Comparison of ENCODE assay signal across 17 cellular contexts in genomic region chr6:168428052-168428829, GRCh38. TPM values are rescaled to one million over a fixed set of nuclear protein-coding genes. Genes with fewer than 3 reads are reported as not detected.
"Had no signal": no experiment of that assay in that cellular context is flagged by ENCODE, and none has a peak within 500 bp of the region (broad histone marks: within the 10 kb centered on the region; RNA-seq: fewer than 3 reads in every experiment).

No MANE protein-coding gene starts in this region.

- H3K36me3 ChIP-seq: sigmoid colon had no signal

- H3K36me3 Mint-ChIP-seq: natural killer cell had no signal

- H3K27me3 ChIP-seq: sigmoid colon had no signal

- H3K4me1 Mint-ChIP-seq: activated T-helper 17 cell treated with anti-CD3 and anti-CD28 coated beads, Interleukin-2, amount 50 U/mL, for 72 hours; natural killer cell had no signal

- H3K4me3 ChIP-seq: coronary artery, psoas muscle, sigmoid colon had no signal

- DNase-seq: activated CD8-positive, alpha-beta T cell treated with anti-CD3 and anti-CD28 coated beads for 36 hours; activated naive CD4-positive, alpha-beta T cell treated with anti-CD3 and anti-CD28 coated beads for 36 hours; activated T-cell treated with anti-CD3 and anti-CD28 coated beads for 4 hours; effector CD4-positive, alpha-beta T cell; foreskin melanocyte; mammary epithelial cell; natural killer cell; occipital lobe; psoas muscle; sigmoid colon; stimulated activated CD4-positive, alpha-beta T cell treated with anti-CD3 and anti-CD28 coated beads, Interleukin-12 subunit alpha, Interleukin-12 subunit beta, amount 100 ng/mL, for 4 hours; stimulated activated naive CD8-positive, alpha-beta T cell treated with anti-CD3 and anti-CD28 coated beads, Interleukin-15, Interleukin-2, amounts not matched to agents 100 U/mL and 50 U/mL, for 24 hours had no signal

- H3K27ac Mint-ChIP-seq: activated CD8-positive, alpha-beta T cell treated with anti-CD3 and anti-CD28 coated beads for 36 hours; activated naive CD4-positive, alpha-beta T cell treated with anti-CD3 and anti-CD28 coated beads for 36 hours; activated T-helper 17 cell treated with anti-CD3 and anti-CD28 coated beads, Interleukin-2, amount 50 U/mL, for 72 hours; natural killer cell had no signal

- H3K27ac ChIP-seq: coronary artery, psoas muscle, sigmoid colon had no signal

- FAIRE-seq: endothelial cell of umbilical vein had no signal

- H3K4me3 Mint-ChIP-seq: activated CD8-positive, alpha-beta T cell treated with anti-CD3 and anti-CD28 coated beads for 36 hours; activated naive CD4-positive, alpha-beta T cell treated with anti-CD3 and anti-CD28 coated beads for 36 hours; activated T-helper 17 cell treated with anti-CD3 and anti-CD28 coated beads, Interleukin-2, amount 50 U/mL, for 72 hours; natural killer cell had no signal

- H3K9me3 ChIP-seq: psoas muscle, sigmoid colon had no signal

- H3K9me3 Mint-ChIP-seq: activated CD8-positive, alpha-beta T cell treated with anti-CD3 and anti-CD28 coated beads for 36 hours; activated naive CD4-positive, alpha-beta T cell treated with anti-CD3 and anti-CD28 coated beads for 36 hours; activated T-helper 17 cell treated with anti-CD3 and anti-CD28 coated beads, Interleukin-2, amount 50 U/mL, for 72 hours; natural killer cell had no signal

- ATAC-seq: activated CD8-positive, alpha-beta T cell treated with anti-CD3 and anti-CD28 coated beads for 36 hours; activated T-helper 17 cell treated with anti-CD3 and anti-CD28 coated beads, Interleukin-2, amount 50 U/mL, for 72 hours; left lobe of liver; psoas muscle; stimulated activated naive CD8-positive, alpha-beta T cell treated with anti-CD3 and anti-CD28 coated beads, Interleukin-15, Interleukin-2, amounts not matched to agents 100 U/mL and 50 U/mL, for 24 hours had no signal

- H3K4me1 ChIP-seq: psoas muscle, sigmoid colon had no signal

RNA-seq across cellular contexts. Expression of gene SMOC2, which starts 12.7 kb away (rescaled TPM):
- total RNA-seq: activated CD8-positive, alpha-beta T cell treated with anti-CD3 and anti-CD28 coated beads for 36 hours; activated naive CD4-positive, alpha-beta T cell treated with anti-CD3 and anti-CD28 coated beads for 36 hours; activated T-helper 17 cell treated with anti-CD3 and anti-CD28 coated beads, Interleukin-2, amount 50 U/mL, for 72 hours; endothelial cell of umbilical vein; mammary epithelial cell; mononuclear cell; natural killer cell had no signal
- polyA plus RNA-seq: endothelial cell of umbilical vein, mammary epithelial cell had no signal
